ENCODE assay signal across 32 cellular contexts in genomic region chr15:51350723-51351122, GRCh38. TPM values are rescaled to one million over a fixed set of nuclear protein-coding genes. Genes with fewer than 3 reads are reported as not detected.
"Had no signal": no experiment of that assay in that cellular context is flagged by ENCODE, and none has a peak within 500 bp of the region (broad histone marks: within the 10 kb centered on the region; RNA-seq: fewer than 3 reads in every experiment).

No MANE protein-coding gene starts in this region.

- H3K4me3 ChIP-seq: ascending aorta, cardiac muscle cell, Peyer's patch, SJSA1 had no signal

- H3K9me3 ChIP-seq: ascending aorta, Peyer's patch, SJSA1, SK-N-SH had no signal

- H3K9ac ChIP-seq: SK-N-SH had no signal

- ATAC-seq: activated CD8-positive, alpha-beta T cell treated with anti-CD3 and anti-CD28 coated beads for 36 hours; activated T-cell treated with anti-CD3 and anti-CD28 coated beads, Interleukin-2, amount 50 U/mL, for 72 hours; activated T-helper 17 cell treated with anti-CD3 and anti-CD28 coated beads, Interleukin-2, amount 50 U/mL, for 72 hours; PC-3 had no signal

- H3K9me3 Mint-ChIP-seq: activated CD4-positive, alpha-beta T cell treated with anti-CD3 and anti-CD28 coated beads, Interleukin-2, amount 10 ng/mL, durations not matched to agents 24 days and 14 days; activated CD8-positive, alpha-beta T cell treated with anti-CD3 and anti-CD28 coated beads for 36 hours; activated naive CD8-positive, alpha-beta T cell treated with anti-CD3 and anti-CD28 coated beads for 36 hours; activated T-cell treated with anti-CD3 and anti-CD28 coated beads, Interleukin-2, amount 50 U/mL, for 72 hours; activated T-helper 17 cell treated with anti-CD3 and anti-CD28 coated beads, Interleukin-2, amount 50 U/mL, for 72 hours; central memory CD8-positive, alpha-beta T cell; T-helper 1 cell treated with Interleukin-12 subunit alpha and Interleukin-12 subunit beta and Interleukin-4 antibody, amounts not matched to agents 30 μg/mL and 1 μg/mL, for 36 hours; T-helper 2 cell treated with Interferon-gamma antibody and Interleukin-4, amounts not matched to agents 5 μg/mL and 100 μg/mL, for 36 hours had no signal

- H3K27me3 ChIP-seq: ascending aorta, cardiac muscle cell, Peyer's patch had no signal

- H3K36me3 Mint-ChIP-seq: activated naive CD8-positive, alpha-beta T cell treated with anti-CD3 and anti-CD28 coated beads for 36 hours had no signal

- H3K4me2 ChIP-seq: SK-N-SH had no signal

- H3K4me1 Mint-ChIP-seq: activated naive CD8-positive, alpha-beta T cell treated with anti-CD3 and anti-CD28 coated beads for 36 hours; activated T-helper 17 cell treated with anti-CD3 and anti-CD28 coated beads, Interleukin-2, amount 50 U/mL, for 72 hours; central memory CD8-positive, alpha-beta T cell had no signal

- H3K4me3 Mint-ChIP-seq: activated CD4-positive, alpha-beta T cell treated with anti-CD3 and anti-CD28 coated beads, Interleukin-2, amount 10 ng/mL, durations not matched to agents 24 days and 14 days; activated CD8-positive, alpha-beta T cell treated with anti-CD3 and anti-CD28 coated beads for 36 hours; activated naive CD8-positive, alpha-beta T cell treated with anti-CD3 and anti-CD28 coated beads for 36 hours; activated T-cell treated with anti-CD3 and anti-CD28 coated beads, Interleukin-2, amount 50 U/mL, for 72 hours; activated T-helper 17 cell treated with anti-CD3 and anti-CD28 coated beads, Interleukin-2, amount 50 U/mL, for 72 hours; central memory CD8-positive, alpha-beta T cell; T-helper 1 cell treated with Interleukin-12 subunit alpha and Interleukin-12 subunit beta and Interleukin-4 antibody, amounts not matched to agents 30 μg/mL and 1 μg/mL, for 36 hours; T-helper 2 cell treated with Interferon-gamma antibody and Interleukin-4, amounts not matched to agents 5 μg/mL and 100 μg/mL, for 36 hours had no signal

- H3K27ac Mint-ChIP-seq: activated CD4-positive, alpha-beta T cell treated with anti-CD3 and anti-CD28 coated beads, Interleukin-2, amount 10 ng/mL, durations not matched to agents 24 days and 14 days; activated CD8-positive, alpha-beta T cell treated with anti-CD3 and anti-CD28 coated beads for 36 hours; activated naive CD8-positive, alpha-beta T cell treated with anti-CD3 and anti-CD28 coated beads for 36 hours; activated T-cell treated with anti-CD3 and anti-CD28 coated beads, Interleukin-2, amount 50 U/mL, for 72 hours; activated T-helper 17 cell treated with anti-CD3 and anti-CD28 coated beads, Interleukin-2, amount 50 U/mL, for 72 hours; T-helper 1 cell treated with Interleukin-12 subunit alpha and Interleukin-12 subunit beta and Interleukin-4 antibody, amounts not matched to agents 30 μg/mL and 1 μg/mL, for 36 hours; T-helper 2 cell treated with Interferon-gamma antibody and Interleukin-4, amounts not matched to agents 5 μg/mL and 100 μg/mL, for 36 hours had no signal

- H3K27ac ChIP-seq: cardiac muscle cell, Peyer's patch, SJSA1 had no signal

- DNase-seq: activated CD4-positive, alpha-beta T cell treated with anti-CD3 and anti-CD28 coated beads, Interleukin-2, amount 10 ng/mL, durations not matched to agents 24 days and 14 days; activated CD4-positive, alpha-beta T cell treated with anti-CD3 and anti-CD28 coated beads, Interleukin-2, amount 50 U/mL, for 4 hours; activated CD8-positive, alpha-beta T cell treated with anti-CD3 and anti-CD28 coated beads for 36 hours; activated effector memory CD4-positive, alpha-beta T cell treated with anti-CD3 and anti-CD28 coated beads, Interleukin-2, amount 50 U/mL, for 16 hours; activated naive CD4-positive, alpha-beta T cell; activated naive CD4-positive, alpha-beta T cell treated with anti-CD3 and anti-CD28 coated beads, Interleukin-2, amount 50 U/mL, for 16 hours; activated naive CD8-positive, alpha-beta T cell treated with anti-CD3 and anti-CD28 coated beads for 36 hours; activated T-cell treated with anti-CD3 and anti-CD28 coated beads, Interleukin-2, amount 50 U/mL, for 1 hour; activated T-cell treated with anti-CD3 and anti-CD28 coated beads, Interleukin-2, amount 50 U/mL, for 72 hours; amniotic stem cell; NCI-H1105; NCI-H1417 treated with DMSO at 0.1 percent for 48 hours; NCI-H187 treated with DMSO at 0.1 percent for 48 hours; NCI-H2081; NCI-H2171 treated with DMSO at 0.1 percent for 48 hours; NCI-H2227 treated with DMSO at 0.1 percent for 48 hours; NCI-H510A treated with DMSO at 0.1 percent for 48 hours; NK-92 treated with Interleukin-12 subunit alpha and Interleukin-12 subunit beta, amount 100 ng/mL, for 24 hours; PC-3; Peyer's patch; RPMI8226; SHP77 treated with DMSO at 0.1 percent for 48 hours; SK-N-SH had no signal

- H3K4me1 ChIP-seq: Peyer's patch had no signal

- H3K36me3 ChIP-seq: ascending aorta, cardiac muscle cell, Peyer's patch, SJSA1 had no signal

RNA-seq across cellular contexts. Expression of gene GLDN, which starts 9.3 kb away (rescaled TPM):
- total RNA-seq: activated CD4-positive, alpha-beta T cell treated with anti-CD3 and anti-CD28 coated beads, Interleukin-2, amount 10 ng/mL, durations not matched to agents 24 days and 14 days; activated CD8-positive, alpha-beta memory T cell treated with anti-CD3 and anti-CD28 coated beads for 36 hours; activated CD8-positive, alpha-beta T cell treated with anti-CD3 and anti-CD28 coated beads for 36 hours; activated naive CD8-positive, alpha-beta T cell treated with anti-CD3 and anti-CD28 coated beads for 36 hours; activated T-cell treated with anti-CD3 and anti-CD28 coated beads, Interleukin-2, amount 50 U/mL, for 72 hours; activated T-helper 17 cell treated with anti-CD3 and anti-CD28 coated beads, Interleukin-2, amount 50 U/mL, for 72 hours; LHCN-M2 had no signal
- polyA plus RNA-seq: cardiac muscle cell, SK-N-SH had no signal

RNA-seq across cellular contexts. Expression of gene CYP19A1, which starts 12.3 kb away (rescaled TPM):
- total RNA-seq: activated CD8-positive, alpha-beta memory T cell treated with anti-CD3 and anti-CD28 coated beads for 36 hours; activated CD8-positive, alpha-beta T cell treated with anti-CD3 and anti-CD28 coated beads for 36 hours; activated naive CD8-positive, alpha-beta T cell treated with anti-CD3 and anti-CD28 coated beads for 36 hours; activated T-cell treated with anti-CD3 and anti-CD28 coated beads, Interleukin-2, amount 50 U/mL, for 72 hours; PC-3; SJSA1 had no signal
